1 cellular context compared by ENCODE assay signal in the genomic region with DNA sequence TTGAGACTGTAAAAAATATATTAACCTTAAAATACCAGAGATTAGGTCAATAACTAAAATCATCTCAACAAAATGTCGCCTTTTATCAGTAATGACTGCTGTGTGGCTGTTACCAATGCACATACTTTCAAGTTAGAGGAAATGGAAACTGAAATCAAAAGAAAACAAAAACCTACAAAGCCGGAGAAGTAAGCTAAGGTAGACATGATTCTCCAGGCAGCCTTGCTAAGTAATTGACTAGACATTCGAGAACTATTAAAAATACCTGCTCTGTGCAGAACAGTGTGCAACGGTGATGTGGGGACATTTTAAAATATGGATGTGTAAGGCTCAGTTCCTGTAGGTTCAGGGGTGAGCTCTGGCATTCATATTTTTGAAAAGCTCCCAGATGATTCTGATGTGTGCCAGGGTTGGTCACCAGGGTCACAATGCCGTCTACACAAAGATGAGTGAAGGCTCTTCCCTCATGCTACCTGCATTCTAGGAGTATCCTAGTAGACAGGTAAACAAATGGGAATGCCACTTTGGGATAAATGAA.
TF ChIP-seq lines count a peak whose summit lies in the region.

No MANE protein-coding gene starts in this region.

TF ChIP-seq in IMR-90, 13 proteins besides CTCF, POLR2A, EP300 and RAD21:
- TF ChIP-seq NFE2L2 (IDR thresholded peaks at IDR 0.05; ENCODE audit: low read depth, low read length) = no peak
- TF ChIP-seq MAZ (IDR thresholded peaks at IDR 0.05; ENCODE audit: borderline replicate concordance, low read depth, low read length) = no peak
- no peak for TF ChIP-seq MXI1 (IDR thresholded peaks at IDR 0.05; ENCODE audit: borderline replicate concordance, low read depth, low read length)
- no peak for TF ChIP-seq CEBPB (IDR thresholded peaks at IDR 0.05; ENCODE audit: low read depth, low read length)
- no peak for TF ChIP-seq RCOR1 (IDR thresholded peaks at IDR 0.05; ENCODE audit: insufficient replicate concordance, low read length)
- TF ChIP-seq MAFK (IDR thresholded peaks at IDR 0.05; ENCODE audit: low read depth, low read length) = no peak
- no peak for TF ChIP-seq SMC3 (IDR thresholded peaks at IDR 0.05; ENCODE audit: low read depth, low read length)
- no peak for TF ChIP-seq FOS (IDR thresholded peaks at IDR 0.05; ENCODE audit: low read depth, low read length)
- TF ChIP-seq RFX5 (IDR thresholded peaks at IDR 0.05; ENCODE audit: low read depth, low read length) = no peak
- TF ChIP-seq, protein P1, sequence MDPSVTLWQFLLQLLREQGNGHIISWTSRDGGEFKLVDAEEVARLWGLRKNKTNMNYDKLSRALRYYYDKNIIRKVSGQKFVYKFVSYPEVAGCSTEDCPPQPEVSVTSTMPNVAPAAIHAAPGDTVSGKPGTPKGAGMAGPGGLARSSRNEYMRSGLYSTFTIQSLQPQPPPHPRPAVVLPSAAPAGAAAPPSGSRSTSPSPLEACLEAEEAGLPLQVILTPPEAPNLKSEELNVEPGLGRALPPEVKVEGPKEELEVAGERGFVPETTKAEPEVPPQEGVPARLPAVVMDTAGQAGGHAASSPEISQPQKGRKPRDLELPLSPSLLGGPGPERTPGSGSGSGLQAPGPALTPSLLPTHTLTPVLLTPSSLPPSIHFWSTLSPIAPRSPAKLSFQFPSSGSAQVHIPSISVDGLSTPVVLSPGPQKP (IDR thresholded peaks at IDR 0.05; ENCODE audit: borderline replicate concordance, low read depth, low read length) = no peak
- TF ChIP-seq, protein P2, sequence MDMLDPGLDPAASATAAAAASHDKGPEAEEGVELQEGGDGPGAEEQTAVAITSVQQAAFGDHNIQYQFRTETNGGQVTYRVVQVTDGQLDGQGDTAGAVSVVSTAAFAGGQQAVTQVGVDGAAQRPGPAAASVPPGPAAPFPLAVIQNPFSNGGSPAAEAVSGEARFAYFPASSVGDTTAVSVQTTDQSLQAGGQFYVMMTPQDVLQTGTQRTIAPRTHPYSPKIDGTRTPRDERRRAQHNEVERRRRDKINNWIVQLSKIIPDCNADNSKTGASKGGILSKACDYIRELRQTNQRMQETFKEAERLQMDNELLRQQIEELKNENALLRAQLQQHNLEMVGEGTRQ (IDR thresholded peaks at IDR 0.05; ENCODE audit: low read depth, low read length) = no peak
- TF ChIP-seq BHLHE40 (IDR thresholded peaks at IDR 0.05; ENCODE audit: low read depth, low read length) = no peak
- no peak for TF ChIP-seq CHD1 (IDR thresholded peaks at IDR 0.05; ENCODE audit: low read depth, low read length)
